ENCODE assay signal across 12 cellular contexts in the genomic region with DNA sequence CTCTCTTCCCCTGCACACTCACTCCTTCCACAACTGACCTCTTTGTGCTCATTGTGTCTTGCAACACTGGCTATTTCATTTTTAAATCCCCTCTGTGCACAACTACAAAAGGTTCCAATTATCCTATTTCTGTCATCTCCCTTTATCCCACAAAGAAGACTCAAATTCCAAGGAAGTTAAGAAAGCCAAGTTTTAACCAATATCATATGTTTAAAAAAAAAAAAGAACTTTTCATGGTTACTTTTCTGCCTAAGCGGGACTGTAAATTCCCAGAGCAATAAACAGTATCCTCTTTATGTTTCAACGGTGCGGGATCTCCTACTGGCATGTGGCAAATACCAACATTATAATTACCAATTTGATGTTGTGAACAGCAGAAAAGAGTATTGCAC.
A peak's percentile ranks its signal among the peaks of the same experiment; 100 is the strongest.
DNase-seq lines count a peak whose midpoint lies in the region; ATAC-seq and TF ChIP-seq lines count a peak whose summit lies in the region.
"Had no signal": no experiment of that assay in that cellular context is flagged by ENCODE, and none has a peak within 500 bp of the region (broad histone marks: within the 10 kb centered on the region; RNA-seq: fewer than 3 reads in every experiment).

No MANE protein-coding gene starts in this region.

- H3K9me3 ChIP-seq in mucosa of descending colon: no peaks in the 10 kb centered on the region
- H3K9me3 ChIP-seq: ascending aorta, suprapubic skin had no signal

- peak overlapping the region; percentile 52 for H3K27ac Mint-ChIP-seq in T-helper 1 cell treated with Interleukin-12 subunit alpha and Interleukin-12 subunit beta and Interleukin-4 antibody, amounts not matched to agents 30 μg/mL and 1 μg/mL, for 36 hours
- peak overlapping the region; percentile 93 for H3K27ac Mint-ChIP-seq in stimulated activated naive B cell treated with anti-CD40 and anti-IgM and Interleukin-4, amounts not matched to agents 10 μg/mL and 1 μg/mL and 100 μg/mL, for 72 hours

- intact Hi-C loops in mucosa of descending colon (cut with DNase I, micrococcal nuclease): no loop called here

- H3K4me3 ChIP-seq in mucosa of descending colon: no peak overlapping the region
- H3K4me3 ChIP-seq: ascending aorta, suprapubic skin had no signal

- H3K4me1 ChIP-seq in mucosa of descending colon (ENCODE audit: low read depth) (peaks cover 5% of the 10 kb centered on the region), foreskin keratinocyte (no peaks in the 10 kb centered on the region)

- in situ Hi-C loops in SK-MEL-5 (cut with HindIII; ENCODE audit: low pct_unique_long_range_greater_than_20kb, low sequenced_read_pairs): no loop called here

- H3K9me3 Mint-ChIP-seq in T-helper 1 cell treated with Interleukin-12 subunit alpha and Interleukin-12 subunit beta and Interleukin-4 antibody, amounts not matched to agents 30 μg/mL and 1 μg/mL, for 36 hours: no peaks in the 10 kb centered on the region
- H3K9me3 Mint-ChIP-seq in stimulated activated naive B cell treated with anti-CD40 and anti-IgM and Interleukin-4, amounts not matched to agents 10 μg/mL and 1 μg/mL and 100 μg/mL, for 72 hours: peaks cover 5 to 9% of the 10 kb centered on the region in 2 donors

- no peak for DNase-seq in T-helper 1 cell
- DNase-seq in SK-MEL-5 (ENCODE audit: low read depth, low spot score): peak; percentile 88
- DNase-seq in fibroblast of the conjunctiva (ENCODE audit: low read depth): peak; percentile 85
- no peak for DNase-seq in stimulated activated naive B cell treated with anti-CD40 and anti-IgM and Interleukin-4, amounts not matched to agents 10 μg/mL and 1 μg/mL and 100 μg/mL, for 72 hours
- no peak for DNase-seq in inferior parietal cortex (ENCODE audit: extremely low spot score)
- DNase-seq in mucosa of descending colon: no peak
- no peak for DNase-seq in foreskin keratinocyte
- DNase-seq: DMS79, PC-3 had no signal

- no peak overlapping the region for H3K4me3 Mint-ChIP-seq in T-helper 1 cell treated with Interleukin-12 subunit alpha and Interleukin-12 subunit beta and Interleukin-4 antibody, amounts not matched to agents 30 μg/mL and 1 μg/mL, for 36 hours
- H3K4me3 Mint-ChIP-seq in stimulated activated naive B cell treated with anti-CD40 and anti-IgM and Interleukin-4, amounts not matched to agents 10 μg/mL and 1 μg/mL and 100 μg/mL, for 72 hours: peak overlapping the region; percentile 57 to 67

- H3K27me3 ChIP-seq in foreskin keratinocyte: no peaks in the 10 kb centered on the region
- H3K27me3 ChIP-seq: ascending aorta, suprapubic skin had no signal

- H3K27ac ChIP-seq in foreskin keratinocyte: no peak overlapping the region
- H3K27ac ChIP-seq: suprapubic skin had no signal

- TF ChIP-seq CTCF in mucosa of descending colon (IDR thresholded peaks at IDR 0.05) (no peak), foreskin keratinocyte (conservative IDR thresholded peaks at IDR 0.05) (no peak)

- H3K27me3 Mint-ChIP-seq in T-helper 1 cell treated with Interleukin-12 subunit alpha and Interleukin-12 subunit beta and Interleukin-4 antibody, amounts not matched to agents 30 μg/mL and 1 μg/mL, for 36 hours (ENCODE audit: low read depth): no peaks in the 10 kb centered on the region
- H3K27me3 Mint-ChIP-seq in stimulated activated naive B cell treated with anti-CD40 and anti-IgM and Interleukin-4, amounts not matched to agents 10 μg/mL and 1 μg/mL and 100 μg/mL, for 72 hours: no peaks in the 10 kb centered on the region

- ATAC-seq in stimulated activated naive B cell treated with anti-CD40 and anti-IgM and Interleukin-4, amounts not matched to agents 10 μg/mL and 1 μg/mL and 100 μg/mL, for 72 hours (replicated peaks): peak in 1 of 2 donors; percentile 1
- ATAC-seq in mucosa of descending colon (no peak), foreskin keratinocyte (no peak)
- ATAC-seq: PC-3 had no signal

- H3K36me3 ChIP-seq in mucosa of descending colon (ENCODE audit: low read depth): no peaks in the 10 kb centered on the region
- H3K36me3 ChIP-seq: ascending aorta, suprapubic skin had no signal

- peaks cover 35% of the 10 kb centered on the region for H3K36me3 Mint-ChIP-seq in T-helper 1 cell treated with Interleukin-12 subunit alpha and Interleukin-12 subunit beta and Interleukin-4 antibody, amounts not matched to agents 30 μg/mL and 1 μg/mL, for 36 hours (ENCODE audit: low read depth)
- peaks cover 54 to 73% of the 10 kb centered on the region in 2 donors for H3K36me3 Mint-ChIP-seq in stimulated activated naive B cell treated with anti-CD40 and anti-IgM and Interleukin-4, amounts not matched to agents 10 μg/mL and 1 μg/mL and 100 μg/mL, for 72 hours

- H3K4me1 Mint-ChIP-seq in T-helper 1 cell treated with Interleukin-12 subunit alpha and Interleukin-12 subunit beta and Interleukin-4 antibody, amounts not matched to agents 30 μg/mL and 1 μg/mL, for 36 hours (ENCODE audit: low read depth): peaks cover 64% of the 10 kb centered on the region
- H3K4me1 Mint-ChIP-seq in stimulated activated naive B cell treated with anti-CD40 and anti-IgM and Interleukin-4, amounts not matched to agents 10 μg/mL and 1 μg/mL and 100 μg/mL, for 72 hours: peaks cover 59 to 98% of the 10 kb centered on the region in 2 donors

Comparison
In these comparisons a context has a peak if more than half of its experiments do, and no peak if none do; other contexts are left out.
1. DNase-seq: peak in SK-MEL-5 (single experiment) and fibroblast of the conjunctiva (single experiment); none in T-helper 1 cell (0 of 5), stimulated activated naive B cell treated with anti-CD40 and anti-IgM and Interleukin-4, amounts not matched to agents 10 μg/mL and 1 μg/mL and 100 μg/mL, for 72 hours (single experiment), inferior parietal cortex (single experiment), mucosa of descending colon (0 of 3) and foreskin keratinocyte (0 of 2).